9 cellular contexts compared by ENCODE assay signal in the genomic region with DNA sequence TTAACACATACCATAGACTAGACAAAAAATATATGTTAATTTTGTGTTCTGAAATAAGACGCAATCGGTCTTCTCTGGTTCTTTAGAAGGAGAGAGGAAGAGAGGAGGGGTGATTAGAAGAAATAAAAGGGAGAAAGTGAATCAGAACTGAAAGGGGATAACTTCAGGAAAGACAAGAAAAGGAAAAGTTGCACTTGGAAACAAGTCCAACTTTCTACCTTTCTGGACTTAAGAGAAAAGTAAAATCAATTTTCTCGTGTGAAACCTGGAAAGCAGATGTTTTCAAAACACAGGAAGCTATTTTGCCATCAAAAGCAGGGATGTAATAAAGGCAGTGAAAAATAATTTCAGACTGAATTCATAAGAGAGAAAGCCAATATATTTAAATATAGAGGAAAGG. TPM values are rescaled to one million over a fixed set of nuclear protein-coding genes. Genes with fewer than 3 reads are reported as not detected.
DNase-seq lines count a peak whose midpoint lies in the region; ATAC-seq and TF ChIP-seq lines count a peak whose summit lies in the region.
"Had no signal": no experiment of that assay in that cellular context is flagged by ENCODE, and none has a peak within 500 bp of the region (broad histone marks: within the 10 kb centered on the region; RNA-seq: fewer than 3 reads in every experiment).

No MANE protein-coding gene starts in this region.

- H3K4me1 Mint-ChIP-seq in CD4-positive, alpha-beta T cell (ENCODE audit: low read depth): peaks cover 27% of the 10 kb centered on the region
- H3K4me1 Mint-ChIP-seq in osteocyte (ENCODE audit: unreplicated experiment): peaks cover 56% of the 10 kb centered on the region

- BruUV-seq in OCI-LY7 (replicated peaks; lab: Mats Ljungman, UMichigan): no TSS peak

- H3K9me3 ChIP-seq in CD4-positive, alpha-beta T cell (ENCODE audit: control insufficient read depth, low read length): no peaks in the 10 kb centered on the region
- H3K9me3 ChIP-seq in OCI-LY7 (ENCODE audit: low read length): no peaks in the 10 kb centered on the region
- no peaks in the 10 kb centered on the region for H3K9me3 ChIP-seq in endocrine pancreas (ENCODE audit: control insufficient read depth, low read length)
- no peaks in the 10 kb centered on the region for H3K9me3 ChIP-seq in effector memory CD4-positive, alpha-beta T cell (ENCODE audit: control insufficient read depth, low read length)

- DNase-seq in CD4-positive, alpha-beta T cell: no peak
- DNase-seq in OCI-LY7 (ENCODE audit: low spot score): no peak
- no peak for DNase-seq in osteocyte (ENCODE audit: extremely low spot score, unreplicated experiment)
- DNase-seq in effector memory CD4-positive, alpha-beta T cell: no peak
- DNase-seq in stimulated activated naive CD8-positive, alpha-beta T cell treated with anti-CD3 and anti-CD28 coated beads, Interleukin-15, Interleukin-2, amounts not matched to agents 100 U/mL and 50 U/mL, for 24 hours: no peak
- DNase-seq in dermis blood vessel endothelial cell: no peak

- intact Hi-C loops in CD4-positive, alpha-beta T cell (cut with DNase I, micrococcal nuclease): no loop called here
- intact Hi-C loops in OCI-LY7 (cut with micrococcal nuclease; ENCODE audit: unreplicated experiment): loop anchor here (5.0 to 10.0 kb wide), 2 partner anchors 225 to 392 kb away; no protein-coding TSS in a partner anchor

- H3K4me1 ChIP-seq in OCI-LY7 (ENCODE audit: insufficient read depth, low read length, poor library complexity, severe bottlenecking) (peaks cover 37% of the 10 kb centered on the region), endocrine pancreas (ENCODE audit: control insufficient read depth, insufficient read depth, low read length) (peaks cover 8% of the 10 kb centered on the region)
- no peaks in the 10 kb centered on the region for H3K4me1 ChIP-seq in effector memory CD4-positive, alpha-beta T cell (ENCODE audit: control insufficient read depth, insufficient read depth, low read length, poor library complexity, severe bottlenecking)

- peaks cover 85% of the 10 kb centered on the region for H3K27me3 ChIP-seq in CD4-positive, alpha-beta T cell (ENCODE audit: control insufficient read depth, insufficient read depth, low read length)
- H3K27me3 ChIP-seq in endocrine pancreas (ENCODE audit: control insufficient read depth, insufficient read depth, low read length): peaks cover 8% of the 10 kb centered on the region
- H3K27me3 ChIP-seq in effector memory CD4-positive, alpha-beta T cell (replicated peaks; ENCODE audit: control insufficient read depth, insufficient read depth, low read length, poor library complexity, severe bottlenecking): peaks cover 18% of the 10 kb centered on the region

- POLR2A ChIA-PET in CD4-positive, alpha-beta T cell (lab: Charles Lee): no interaction called here
- POLR2A ChIA-PET in OCI-LY7 (lab: Charles Lee): no interaction called here

- H3K4me2 ChIP-seq in OCI-LY7 (ENCODE audit: low read length): peak overlapping the region; percentile 93

- H3K9me3 Mint-ChIP-seq in CD4-positive, alpha-beta T cell: no peaks in the 10 kb centered on the region
- H3K9me3 Mint-ChIP-seq in osteocyte (ENCODE audit: unreplicated experiment): no peaks in the 10 kb centered on the region

- TF ChIP-seq CTCF in CD4-positive, alpha-beta T cell (IDR thresholded peaks at IDR 0.05): no peak
- TF ChIP-seq CTCF in OCI-LY7 (conservative IDR thresholded peaks at IDR 0.05; ENCODE audit: low read length) (no peak), osteocyte (IDR thresholded peaks at IDR 0.05) (no peak)

- ATAC-seq in CD4-positive, alpha-beta T cell (ENCODE audit: poor library complexity): no peak
- no peak for ATAC-seq in HG02610 (IDR thresholded peaks at IDR 0.05; ENCODE audit: unreplicated experiment)
- no peak for ATAC-seq in stimulated activated naive CD8-positive, alpha-beta T cell treated with anti-CD3 and anti-CD28 coated beads, Interleukin-15, Interleukin-2, amounts not matched to agents 100 U/mL and 50 U/mL, for 24 hours
- ATAC-seq: esophagus mucosa had no signal

- peaks cover 53% of the 10 kb centered on the region for H3K27me3 Mint-ChIP-seq in CD4-positive, alpha-beta T cell
- H3K27me3 Mint-ChIP-seq in osteocyte (ENCODE audit: unreplicated experiment): no peaks in the 10 kb centered on the region

- no peak overlapping the region for H3K9ac ChIP-seq in endocrine pancreas (ENCODE audit: control insufficient read depth, insufficient read depth, low read length)

- H3K4me3 Mint-ChIP-seq in CD4-positive, alpha-beta T cell: peak overlapping the region; percentile 79
- H3K4me3 Mint-ChIP-seq in osteocyte (ENCODE audit: unreplicated experiment): peak overlapping the region; percentile 88

- H3K36me3 ChIP-seq in OCI-LY7 (ENCODE audit: insufficient read depth, low read length) (no peaks in the 10 kb centered on the region), endocrine pancreas (ENCODE audit: control insufficient read depth, insufficient read depth, low read length) (no peaks in the 10 kb centered on the region)
- H3K36me3 ChIP-seq in effector memory CD4-positive, alpha-beta T cell (ENCODE audit: control insufficient read depth, insufficient read depth, low read length): no peaks in the 10 kb centered on the region

- CTCF ChIA-PET in CD4-positive, alpha-beta T cell (lab: Charles Lee): interaction anchor here (0.7 kb wide), 1 partner anchor 11 kb away, joined by 3 read pairs; no protein-coding TSS in a partner anchor
- CTCF ChIA-PET in OCI-LY7 (lab: Charles Lee; ENCODE audit: unreplicated experiment): interaction anchor here (0.6 kb wide), 1 partner anchor 1080 kb away, joined by 4 read pairs; no protein-coding TSS in a partner anchor

- no peak overlapping the region for H3K27ac Mint-ChIP-seq in CD4-positive, alpha-beta T cell
- H3K27ac Mint-ChIP-seq in osteocyte (ENCODE audit: unreplicated experiment): peak overlapping the region; percentile 97

- H3K4me3 ChIP-seq in OCI-LY7 (ENCODE audit: low read depth, low read length, poor library complexity, severe bottlenecking): peak overlapping the region; percentile 85
- peak overlapping the region; percentile 86 for H3K4me3 ChIP-seq in endocrine pancreas (ENCODE audit: control insufficient read depth, insufficient read depth, low read length)
- H3K4me3 ChIP-seq in effector memory CD4-positive, alpha-beta T cell (ENCODE audit: insufficient read depth, low read depth, low read length, poor library complexity, severe bottlenecking): no peak overlapping the region

- peaks cover 3% of the 10 kb centered on the region for H3K36me3 Mint-ChIP-seq in CD4-positive, alpha-beta T cell (ENCODE audit: low read depth)
- H3K36me3 Mint-ChIP-seq in osteocyte (ENCODE audit: unreplicated experiment): peaks cover 6% of the 10 kb centered on the region

- peaks cover 14% of the 10 kb centered on the region; the same call in 1 of the 2 replicates for H4K20me1 ChIP-seq in OCI-LY7 (ENCODE audit: insufficient read depth, low read length)

- H3K27ac ChIP-seq in CD4-positive, alpha-beta T cell (ENCODE audit: low read depth, low read length): no peak overlapping the region
- H3K27ac ChIP-seq in OCI-LY7 (ENCODE audit: low read depth, low read length, poor library complexity, severe bottlenecking): no peak overlapping the region
- H3K27ac ChIP-seq in effector memory CD4-positive, alpha-beta T cell (ENCODE audit: insufficient read depth, low read length, poor library complexity, severe bottlenecking): no peak overlapping the region

- H3K79me2 ChIP-seq in OCI-LY7 (ENCODE audit: insufficient read depth, low read depth, low read length): no peaks in the 10 kb centered on the region; the same call in 1 of the 2 replicates

- H3K9me2 ChIP-seq in OCI-LY7 (ENCODE audit: insufficient read depth, low read length): no peaks in the 10 kb centered on the region

- peak overlapping the region; percentile 70; the same call in 1 of the 2 replicates for H2AFZ ChIP-seq in OCI-LY7 (ENCODE audit: low read length)

RNA-seq across cellular contexts. Expression of a gene that starts 11.9 kb away (rescaled TPM):
- total RNA-seq in CD4-positive, alpha-beta T cell: under 1 TPM; 0.63 to 0.64 TPM
- total RNA-seq in OCI-LY7 (2014; rRNA removed; shearing (Covaris generic)): 0.77 and 1.3 TPM in 2 replicates
- total RNA-seq in OCI-LY7 (2022) (5.7 and 6.2 TPM in 2 replicates), osteocyte (89.1 and 97.0 TPM in 2 replicates), dermis blood vessel endothelial cell (5.6 and 9.1 TPM in 2 replicates)
